In the genomic region with DNA sequence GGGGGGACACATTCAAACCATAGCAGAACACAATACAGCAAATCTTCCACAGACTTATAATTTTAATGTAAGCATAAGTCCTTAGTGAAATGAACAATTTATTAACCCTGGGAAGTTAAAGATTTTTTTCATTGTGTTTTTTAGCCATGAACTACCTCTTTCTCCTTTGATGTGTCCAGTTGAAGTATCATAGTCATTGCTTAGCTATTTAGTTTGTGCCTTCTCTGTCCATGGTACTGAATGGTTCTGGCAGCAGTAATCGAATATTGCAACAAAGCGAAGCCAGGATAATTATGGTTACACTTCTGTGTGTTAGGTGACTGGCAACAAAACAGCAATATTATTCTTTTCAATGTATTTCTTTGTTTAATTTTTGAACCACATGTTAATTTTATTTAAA, we compare ENCODE assay signal across 1 cellular context.
TF ChIP-seq lines count a peak whose summit lies in the region.

No MANE protein-coding gene starts in this region.

TF ChIP-seq in GM23338, 12 proteins besides CTCF, POLR2A, EP300 and RAD21 (continued from another document):
- TF ChIP-seq, protein P1, sequence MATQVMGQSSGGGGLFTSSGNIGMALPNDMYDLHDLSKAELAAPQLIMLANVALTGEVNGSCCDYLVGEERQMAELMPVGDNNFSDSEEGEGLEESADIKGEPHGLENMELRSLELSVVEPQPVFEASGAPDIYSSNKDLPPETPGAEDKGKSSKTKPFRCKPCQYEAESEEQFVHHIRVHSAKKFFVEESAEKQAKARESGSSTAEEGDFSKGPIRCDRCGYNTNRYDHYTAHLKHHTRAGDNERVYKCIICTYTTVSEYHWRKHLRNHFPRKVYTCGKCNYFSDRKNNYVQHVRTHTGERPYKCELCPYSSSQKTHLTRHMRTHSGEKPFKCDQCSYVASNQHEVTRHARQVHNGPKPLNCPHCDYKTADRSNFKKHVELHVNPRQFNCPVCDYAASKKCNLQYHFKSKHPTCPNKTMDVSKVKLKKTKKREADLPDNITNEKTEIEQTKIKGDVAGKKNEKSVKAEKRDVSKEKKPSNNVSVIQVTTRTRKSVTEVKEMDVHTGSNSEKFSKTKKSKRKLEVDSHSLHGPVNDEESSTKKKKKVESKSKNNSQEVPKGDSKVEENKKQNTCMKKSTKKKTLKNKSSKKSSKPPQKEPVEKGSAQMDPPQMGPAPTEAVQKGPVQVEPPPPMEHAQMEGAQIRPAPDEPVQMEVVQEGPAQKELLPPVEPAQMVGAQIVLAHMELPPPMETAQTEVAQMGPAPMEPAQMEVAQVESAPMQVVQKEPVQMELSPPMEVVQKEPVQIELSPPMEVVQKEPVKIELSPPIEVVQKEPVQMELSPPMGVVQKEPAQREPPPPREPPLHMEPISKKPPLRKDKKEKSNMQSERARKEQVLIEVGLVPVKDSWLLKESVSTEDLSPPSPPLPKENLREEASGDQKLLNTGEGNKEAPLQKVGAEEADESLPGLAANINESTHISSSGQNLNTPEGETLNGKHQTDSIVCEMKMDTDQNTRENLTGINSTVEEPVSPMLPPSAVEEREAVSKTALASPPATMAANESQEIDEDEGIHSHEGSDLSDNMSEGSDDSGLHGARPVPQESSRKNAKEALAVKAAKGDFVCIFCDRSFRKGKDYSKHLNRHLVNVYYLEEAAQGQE (IDR thresholded peaks at IDR 0.05; ENCODE audit: unreplicated experiment) = peak; percentile 80
- no peak for TF ChIP-seq EZH2phosphoT487 (IDR thresholded peaks at IDR 0.05; ENCODE audit: unreplicated experiment)
- TF ChIP-seq EZH2 (IDR thresholded peaks at IDR 0.05; ENCODE audit: low read depth, unreplicated experiment) = no peak
- no peak for TF ChIP-seq NANOG (IDR thresholded peaks at IDR 0.05; ENCODE audit: borderline replicate concordance)
- no peak for TF ChIP-seq CREB1 (CRISPR knock-in tag; IDR thresholded peaks at IDR 0.05; ENCODE audit: low read depth)
- no peak for TF ChIP-seq JUNB (IDR thresholded peaks at IDR 0.05; ENCODE audit: unreplicated experiment)
- no peak for TF ChIP-seq POLR2AphosphoS5 (IDR thresholded peaks at IDR 0.05; ENCODE audit: low read depth)
